In genomic region chr2:210663574-210663973, GRCh38 we compare ENCODE assay signal across 1 cellular context.
TF ChIP-seq lines count a peak whose summit lies in the region.

No MANE protein-coding gene starts in this region.

TF ChIP-seq in IMR-90, 13 proteins besides CTCF, POLR2A, EP300 and RAD21 (continued from another document):
- TF ChIP-seq BHLHE40 (IDR thresholded peaks at IDR 0.05; ENCODE audit: low read depth, low read length) (no peak), FOS (IDR thresholded peaks at IDR 0.05; ENCODE audit: low read depth, low read length) (no peak), CEBPB (IDR thresholded peaks at IDR 0.05; ENCODE audit: low read depth, low read length) (no peak), MXI1 (IDR thresholded peaks at IDR 0.05; ENCODE audit: borderline replicate concordance, low read depth, low read length) (no peak), USF2 (IDR thresholded peaks at IDR 0.05; ENCODE audit: low read depth, low read length) (no peak), RFX5 (IDR thresholded peaks at IDR 0.05; ENCODE audit: low read depth, low read length) (no peak)
